16 cellular contexts compared by ENCODE assay signal in genomic region chr9:134285215-134285845, GRCh38.
"Had no signal": no experiment of that assay in that cellular context is flagged by ENCODE, and none has a peak within 500 bp of the region (broad histone marks: within the 10 kb centered on the region; RNA-seq: fewer than 3 reads in every experiment).

No MANE protein-coding gene starts in this region.

- H3K27ac Mint-ChIP-seq: activated CD4-positive, alpha-beta T cell treated with anti-CD3 and anti-CD28 coated beads, Interleukin-2, amount 10 ng/mL, durations not matched to agents 7 days and 5 days; activated T-helper 2 cell treated with anti-CD3 and anti-CD28 coated beads, Interferon-gamma antibody, Interleukin-2, Interleukin-4, amounts not matched to agents 10 μg/mL and 5 μg/mL and 100 μg/mL, durations not matched to agents 14 hours and 24 hours and 36 hours; stimulated activated naive CD8-positive, alpha-beta T cell treated with anti-CD3 and anti-CD28 coated beads, Interleukin-15, Interleukin-2, amounts not matched to agents 100 ng/mL and 50 ng/mL, for 24 hours; T-cell had no signal

- H3K27me3 Mint-ChIP-seq: activated CD4-positive, alpha-beta T cell treated with anti-CD3 and anti-CD28 coated beads, Interleukin-2, amount 10 ng/mL, durations not matched to agents 7 days and 5 days; stimulated activated naive CD8-positive, alpha-beta T cell treated with anti-CD3 and anti-CD28 coated beads, Interleukin-15, Interleukin-2, amounts not matched to agents 100 ng/mL and 50 ng/mL, for 24 hours had no signal

- H3K27me3 ChIP-seq: adrenal gland, upper lobe of left lung had no signal

- H3K4me1 ChIP-seq: adrenal gland had no signal

- H3K4me1 Mint-ChIP-seq: activated CD4-positive, alpha-beta T cell treated with anti-CD3 and anti-CD28 coated beads, Interleukin-2, amount 10 ng/mL, durations not matched to agents 7 days and 5 days; T-cell had no signal

- DNase-seq: activated CD4-positive, alpha-beta T cell treated with anti-CD3 and anti-CD28 coated beads, Interleukin-2, amount 10 ng/mL, durations not matched to agents 7 days and 5 days; activated naive CD4-positive, alpha-beta T cell treated with anti-CD3 and anti-CD28 coated beads, Interleukin-2, amount 50 U/mL, for 16 hours; adrenal gland; effector memory CD4-positive, alpha-beta T cell; erythroblast; hypothalamus; naive thymus-derived CD4-positive, alpha-beta T cell; occipital lobe; psoas muscle; stimulated activated CD4-positive, alpha-beta T cell treated with anti-CD3 and anti-CD28 coated beads, Interleukin-4, amount 100 ng/mL, for 1 hour; stimulated activated CD8-positive, alpha-beta memory T cell treated with anti-CD3 and anti-CD28 coated beads, Interleukin-4, amount 100 ng/mL, for 48 hours; T-cell had no signal

- H3K9me3 ChIP-seq: adrenal gland, psoas muscle, upper lobe of left lung had no signal

- H3K4me3 ChIP-seq: adrenal gland, lung, psoas muscle, upper lobe of left lung had no signal

- H3K36me3 Mint-ChIP-seq: naive thymus-derived CD4-positive, alpha-beta T cell; T-cell had no signal

- H3K4me3 Mint-ChIP-seq: activated CD4-positive, alpha-beta T cell treated with anti-CD3 and anti-CD28 coated beads, Interleukin-2, amount 10 ng/mL, durations not matched to agents 7 days and 5 days; naive thymus-derived CD4-positive, alpha-beta T cell; stimulated activated naive CD8-positive, alpha-beta T cell treated with anti-CD3 and anti-CD28 coated beads, Interleukin-15, Interleukin-2, amounts not matched to agents 100 ng/mL and 50 ng/mL, for 24 hours; T-cell had no signal

- H3K36me3 ChIP-seq: adrenal gland, upper lobe of left lung had no signal

- H3K27ac ChIP-seq: adrenal gland, psoas muscle, upper lobe of left lung had no signal

- ATAC-seq: naive thymus-derived CD4-positive, alpha-beta T cell; psoas muscle; T-cell had no signal

- H3K9me3 Mint-ChIP-seq: activated CD4-positive, alpha-beta T cell treated with anti-CD3 and anti-CD28 coated beads, Interleukin-2, amount 10 ng/mL, durations not matched to agents 7 days and 5 days; activated T-helper 2 cell treated with anti-CD3 and anti-CD28 coated beads, Interferon-gamma antibody, Interleukin-2, Interleukin-4, amounts not matched to agents 10 μg/mL and 5 μg/mL and 100 μg/mL, durations not matched to agents 14 hours and 24 hours and 36 hours; naive thymus-derived CD4-positive, alpha-beta T cell; stimulated activated naive CD8-positive, alpha-beta T cell treated with anti-CD3 and anti-CD28 coated beads, Interleukin-15, Interleukin-2, amounts not matched to agents 100 ng/mL and 50 ng/mL, for 24 hours; T-cell had no signal
